Comparison of ENCODE assay signal across 8 cellular contexts in genomic region chr12:2284857-2285256, GRCh38.
A peak's percentile ranks its signal among the peaks of the same experiment; 100 is the strongest.
DNase-seq lines count a peak whose midpoint lies in the region; ATAC-seq and TF ChIP-seq lines count a peak whose summit lies in the region.

No MANE protein-coding gene starts in this region.

- POLR2A ChIA-PET in AG04450 (lab: Yijun Ruan, JAX) = interaction anchor here (1.4 to 3.2 kb wide), 2 partner anchors 20 to 37 kb away, joined by 3 to 20 read pairs; no protein-coding TSS in a partner anchor

- H3K27ac ChIP-seq in AG04450 (ENCODE audit: low read depth, low read length) (peak overlapping the region; percentile 96), VCaP (peak overlapping the region; percentile 81)

- no peaks in the 10 kb centered on the region for H3K9me3 ChIP-seq in AG04450 (ENCODE audit: control insufficient read depth, insufficient read depth, low read length)

- H3K4me3 ChIP-seq in AG04450 (ENCODE audit: low read depth, low read length) (no peak overlapping the region), GM12864 (ENCODE audit: low read depth, low read length) (no peak overlapping the region), foreskin fibroblast (ENCODE audit: low read depth in 1 of 2, low read length in 2 of 2) (no peak overlapping the region)

- ATAC-seq in HG03378 (IDR thresholded peaks at IDR 0.05; ENCODE audit: unreplicated experiment) (no peak), HG02571 (IDR thresholded peaks at IDR 0.05; ENCODE audit: unreplicated experiment) (no peak)

- no peak for DNase-seq in AG04450 (ENCODE audit: low read depth, low spot score)
- no peak for DNase-seq in GM12864 (ENCODE audit: low read depth)
- DNase-seq in NCI-H2029 treated with DMSO at 0.1 percent for 48 hours (lab: John Stamatoyannopoulos, UW) = peak; percentile 70
- DNase-seq in foreskin fibroblast = peak; percentile 75 to 90
- DNase-seq in nucleus accumbens (lab: John Stamatoyannopoulos, UW) = peak in 44 of 56 donors; percentile 3 to 81 (median 28)

- no peaks in the 10 kb centered on the region for H3K27me3 ChIP-seq in AG04450 (ENCODE audit: control insufficient read depth, insufficient read depth, low read length)

- CTCF ChIA-PET in AG04450 (lab: Charles Lee) = interaction anchor here (0.9 to 4.3 kb wide), 7 partner anchors 8 to 345 kb away, joined by 3 to 28 read pairs (median 7); no protein-coding TSS in a partner anchor

- TF ChIP-seq CTCF in AG04450 (IDR thresholded peaks at IDR 0.05; ENCODE audit: low read depth, low read length) (peak; percentile 87), GM12864 (IDR thresholded peaks at IDR 0.05; ENCODE audit: low read depth, low read length, missing control alignments) (peak; percentile 69), VCaP (conservative IDR thresholded peaks at IDR 0.05) (peak; percentile 81), foreskin fibroblast (IDR thresholded peaks at IDR 0.05; ENCODE audit: low read depth, low read length) (peak; percentile 82)

Comparison
In these comparisons a context has a peak if more than half of its experiments do, and no peak if none do; other contexts are left out.
1. DNase-seq: peak in NCI-H2029 treated with DMSO at 0.1 percent for 48 hours (single experiment), foreskin fibroblast (2 of 2) and nucleus accumbens (44 of 56); none in AG04450 (single experiment) and GM12864 (single experiment).
2. Peak in every context shown above with its lines, with median percentiles within 50 percentile points of each other: CTCF ChIP-seq.